ENCODE assay signal across 21 cellular contexts in the genomic region with DNA sequence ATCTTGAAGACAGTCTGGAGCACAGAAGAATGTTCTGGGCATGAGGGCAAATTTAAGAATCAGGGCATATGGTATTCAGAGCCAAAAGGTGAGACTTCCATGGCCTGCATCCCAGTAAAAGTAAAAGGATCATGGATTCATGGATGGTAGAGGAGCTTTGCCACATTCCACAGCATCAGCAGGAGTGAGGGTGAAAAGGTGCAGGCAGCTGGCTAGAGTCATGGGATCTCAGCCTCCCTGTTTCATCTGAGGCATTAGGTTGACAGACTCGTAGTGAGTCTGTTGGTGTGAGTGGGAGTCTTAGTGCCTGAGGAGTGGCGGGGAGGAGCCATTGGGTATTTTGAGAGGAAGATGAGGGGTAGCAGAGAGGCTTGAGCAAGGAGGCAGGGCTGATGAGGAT.
A peak's percentile ranks its signal among the peaks of the same experiment; 100 is the strongest.
DNase-seq lines count a peak whose midpoint lies in the region; FAIRE-seq and TF ChIP-seq lines count a peak whose summit lies in the region.
"Had no signal": no experiment of that assay in that cellular context is flagged by ENCODE, and none has a peak within 500 bp of the region (broad histone marks: within the 10 kb centered on the region; RNA-seq: fewer than 3 reads in every experiment).

No MANE protein-coding gene starts in this region.

- H3K4me3 ChIP-seq in esophagus muscularis mucosa, result no peak overlapping the region
- H3K4me3 ChIP-seq: A549; BLaER1 treated with 17β-estradiol and CSF1 and Interleukin-3, amounts not matched to agents 10 nM and 100 nM had no signal

- H3K27ac ChIP-seq in esophagus muscularis mucosa (replicated peaks in 1 of 4), result no peak overlapping the region
- H3K27ac ChIP-seq: 22Rv1; A549; BLaER1 treated with 17β-estradiol and CSF1 and Interleukin-3, amounts not matched to agents 10 nM and 100 nM; C4-2B had no signal

- 96% methylated on average over 2 of the region's 2 CpGs for WGBS in esophagus muscularis mucosa

- no peaks in the 10 kb centered on the region for H3K9me3 ChIP-seq in esophagus muscularis mucosa
- H3K9me3 ChIP-seq: A549; BLaER1 treated with 17β-estradiol and CSF1 and Interleukin-3, amounts not matched to agents 10 nM and 100 nM; Caco-2 had no signal

- FAIRE-seq in HTR-8/SVneo (lab: Jason Lieb, UNC), result peak; percentile 49
- FAIRE-seq: A549, D721Med, G401.6, GM12891, GM19239 had no signal

- TF ChIP-seq POLR2A in esophagus muscularis mucosa (IDR thresholded peaks at IDR 0.05; ENCODE audit: low read depth), result no peak

- no peaks in the 10 kb centered on the region for H3K27me3 ChIP-seq in esophagus muscularis mucosa
- H3K27me3 ChIP-seq: BLaER1 treated with 17β-estradiol and CSF1 and Interleukin-3, amounts not matched to agents 10 nM and 100 nM had no signal

- no peak for TF ChIP-seq EP300 in esophagus muscularis mucosa (IDR thresholded peaks at IDR 0.05)

- H3K36me3 ChIP-seq in esophagus muscularis mucosa, result no peaks in the 10 kb centered on the region
- H3K36me3 ChIP-seq: BLaER1 treated with 17β-estradiol and CSF1 and Interleukin-3, amounts not matched to agents 10 nM and 100 nM had no signal

- intact Hi-C loops in esophagus muscularis mucosa (cut with DNase I), result no loop called here

- DNase-seq in HTR-8/SVneo (ENCODE audit: insufficient read length, low spot score) (no peak), ecto neural progenitor cell (ENCODE audit: low spot score) (peak; percentile 13), esophagus muscularis mucosa (ENCODE audit: extremely low spot score) (peak; percentile 80), activated gamma-delta T cell (lab: John Stamatoyannopoulos, UW) (no peak), foreskin melanocyte (no peak)
- no peak for DNase-seq in activated naive CD4-positive, alpha-beta T cell treated with anti-CD3 and anti-CD28 coated beads, Interleukin-2, amount 50 U/mL, for 16 hours
- DNase-seq: AML-193; Caco-2; Calu3; CD4-positive, alpha-beta T cell; CD8-positive, alpha-beta T cell; DMS79 treated with DMSO at 0.1 percent for 48 hours; GF-D8 had no signal

- no peak for TF ChIP-seq CTCF in esophagus muscularis mucosa (IDR thresholded peaks at IDR 0.05)

- H3K4me1 ChIP-seq in esophagus muscularis mucosa, result peaks cover 3 to 13% (median 7%) of the 10 kb centered on the region in 4 donors
- H3K4me1 ChIP-seq: BLaER1 treated with 17β-estradiol and CSF1 and Interleukin-3, amounts not matched to agents 10 nM and 100 nM; Caco-2 had no signal

Comparison
In these comparisons a context has a peak if more than half of its experiments do, and no peak if none do; other contexts are left out.
1. DNase-seq: peak in ecto neural progenitor cell (single experiment) and esophagus muscularis mucosa (single experiment); none in HTR-8/SVneo (single experiment), activated naive CD4-positive, alpha-beta T cell treated with anti-CD3 and anti-CD28 coated beads, Interleukin-2, amount 50 U/mL, for 16 hours (single experiment), activated gamma-delta T cell (single experiment) and foreskin melanocyte (single experiment).